ENCODE assay signal across 8 cellular contexts in genomic region chr6:50602191-50602810, GRCh38.
DNase-seq lines count a peak whose midpoint lies in the region; TF ChIP-seq lines count a peak whose summit lies in the region.

No MANE protein-coding gene starts in this region.

- H3K4me3 ChIP-seq in AG04449 (ENCODE audit: low read depth, low read length) (no peak overlapping the region), GM12865 (ENCODE audit: low read depth, low read length) (no peak overlapping the region), breast epithelium (no peak overlapping the region)

- H3K4me1 ChIP-seq in breast epithelium = no peaks in the 10 kb centered on the region

- no peak for TF ChIP-seq POLR2A in breast epithelium (IDR thresholded peaks at IDR 0.05)

- TF ChIP-seq CTCF in AG04449 (IDR thresholded peaks at IDR 0.05; ENCODE audit: insufficient read depth, low read length, missing control alignments) (peak; percentile 30), GM12865 (IDR thresholded peaks at IDR 0.05; ENCODE audit: insufficient read depth, low read depth, low read length, missing control alignments) (peak; percentile 51), breast epithelium (IDR thresholded peaks at IDR 0.05) (peak; percentile 42 to 58 (median 49))

- intact Hi-C loops in breast epithelium (cut with DNase I; ENCODE audit: low total_unique reads) = no loop called here

- no peak overlapping the region for H3K27ac ChIP-seq in breast epithelium

- CTCF ChIA-PET in AG04449 (lab: Yijun Ruan, JAX) = interaction anchor here (1.1 to 1.5 kb wide), 3 partner anchors 12 to 472 kb away, joined by 3 to 5 read pairs (median 4); no protein-coding TSS in a partner anchor

- no peaks in the 10 kb centered on the region for H3K9me3 ChIP-seq in breast epithelium

- no peaks in the 10 kb centered on the region for H3K36me3 ChIP-seq in breast epithelium

- no peaks in the 10 kb centered on the region for H3K27me3 ChIP-seq in breast epithelium

- no peak for DNase-seq in AG04449 (ENCODE audit: low read depth, low spot score)
- peak; percentile 40 for DNase-seq in GM12865 (ENCODE audit: low read depth)
- DNase-seq in NCI-H2171 treated with DMSO at 0.1 percent for 48 hours (lab: John Stamatoyannopoulos, UW) = peak; percentile 34
- no peak for DNase-seq in breast epithelium (ENCODE audit: low spot score in 2 of 2)
- DNase-seq in midbrain (lab: John Stamatoyannopoulos, UW) = peak; percentile 20
- no peak for DNase-seq in mesenteric fat pad (ENCODE audit: low spot score)
- DNase-seq in NCI-H2107 (lab: John Stamatoyannopoulos, UW) = no peak
- no peak for DNase-seq in NCI-H128 (lab: John Stamatoyannopoulos, UW; ENCODE audit: unreplicated experiment)

- POLR2A ChIA-PET in AG04449 (lab: Yijun Ruan, JAX) = no interaction called here

Comparison
In these comparisons a context has a peak if more than half of its experiments do, and no peak if none do; other contexts are left out.
1. DNase-seq: peak in GM12865 (single experiment), NCI-H2171 treated with DMSO at 0.1 percent for 48 hours (single experiment) and midbrain (single experiment); none in AG04449 (single experiment), breast epithelium (0 of 2), mesenteric fat pad (single experiment), NCI-H2107 (single experiment) and NCI-H128 (single experiment).
2. Peak in every context shown above with its lines, with median percentiles within 50 percentile points of each other: CTCF ChIP-seq.